Comparison of ENCODE assay signal across 8 cellular contexts in genomic region chr13:40207110-40207478, GRCh38.
DNase-seq lines count a peak whose midpoint lies in the region; ATAC-seq and TF ChIP-seq lines count a peak whose summit lies in the region.

No MANE protein-coding gene starts in this region.

- H3K27me3 Mint-ChIP-seq in dendritic cell treated with granulocyte-macrophage colony-stimulating factor and Interleukin-4, amounts not matched to agents 40 ng/mL and 50 ng/mL, for 4 days, result no peaks in the 10 kb centered on the region

- H3K27me3 ChIP-seq in heart right ventricle, result no peaks in the 10 kb centered on the region

- H3K36me3 ChIP-seq in heart right ventricle, result no peaks in the 10 kb centered on the region

- H3K36me3 Mint-ChIP-seq in dendritic cell treated with granulocyte-macrophage colony-stimulating factor and Interleukin-4, amounts not matched to agents 40 ng/mL and 50 ng/mL, for 4 days (ENCODE audit: low read depth), result peaks cover 7% of the 10 kb centered on the region

- H3K27ac Mint-ChIP-seq in dendritic cell treated with granulocyte-macrophage colony-stimulating factor and Interleukin-4, amounts not matched to agents 40 ng/mL and 50 ng/mL, for 4 days, result peak overlapping the region; percentile 91

- H3K4me3 ChIP-seq in foreskin fibroblast (ENCODE audit: low read depth in 1 of 2, low read length in 2 of 2) (no peak overlapping the region), heart right ventricle (no peak overlapping the region)

- DNase-seq in ecto neural progenitor cell (ENCODE audit: low spot score) (no peak), putamen (ENCODE audit: low spot score) (no peak), foreskin fibroblast (no peak), heart right ventricle (no peak)

- intact Hi-C loops in dendritic cell treated with granulocyte-macrophage colony-stimulating factor and Interleukin-4, amounts not matched to agents 40 ng/mL and 50 ng/mL, for 4 days (cut with micrococcal nuclease), result no loop called here
- intact Hi-C loops in heart right ventricle (cut with DNase I), result no loop called here

- peak; percentile 5 for TF ChIP-seq CTCF in GM12873 (IDR thresholded peaks at IDR 0.05; ENCODE audit: insufficient read depth, low read depth, low read length, missing control alignments)
- no peak for TF ChIP-seq CTCF in foreskin fibroblast (IDR thresholded peaks at IDR 0.05; ENCODE audit: low read depth, low read length)
- TF ChIP-seq CTCF in heart right ventricle (IDR thresholded peaks at IDR 0.05), result no peak

- peaks cover 0 to 24% (median 8%) of the 10 kb centered on the region in 9 donors for H3K4me1 ChIP-seq in heart right ventricle

- peak overlapping the region; percentile 30 for H3K4me3 Mint-ChIP-seq in dendritic cell treated with granulocyte-macrophage colony-stimulating factor and Interleukin-4, amounts not matched to agents 40 ng/mL and 50 ng/mL, for 4 days

- peaks cover 19% of the 10 kb centered on the region for H3K9me3 Mint-ChIP-seq in dendritic cell treated with granulocyte-macrophage colony-stimulating factor and Interleukin-4, amounts not matched to agents 40 ng/mL and 50 ng/mL, for 4 days

- ATAC-seq in GM19463 (IDR thresholded peaks at IDR 0.05; ENCODE audit: unreplicated experiment) (peak; percentile 79), HG03378 (IDR thresholded peaks at IDR 0.05; ENCODE audit: unreplicated experiment) (peak; percentile 52), heart right ventricle (no peak)

- H3K27ac ChIP-seq in heart right ventricle, result peak overlapping the region in 1 of 10 donors; percentile 82

- peaks cover 41% of the 10 kb centered on the region for H3K4me1 Mint-ChIP-seq in dendritic cell treated with granulocyte-macrophage colony-stimulating factor and Interleukin-4, amounts not matched to agents 40 ng/mL and 50 ng/mL, for 4 days (ENCODE audit: low read depth)

- peaks cover 0 to 11% (median 0%) of the 10 kb centered on the region in 11 donors for H3K9me3 ChIP-seq in heart right ventricle

- 93% methylated on average over 5 of the region's 5 CpGs for WGBS in heart right ventricle, 2 donors

Comparison
In these comparisons a context has a peak if more than half of its experiments do, and no peak if none do; other contexts are left out.
1. ATAC-seq: peak in GM19463 (single experiment) and HG03378 (single experiment); none in heart right ventricle (0 of 8).